7 cellular contexts compared by ENCODE assay signal in genomic region chr12:123761841-123762714, GRCh38. TPM values are rescaled to one million over a fixed set of nuclear protein-coding genes. Genes with fewer than 3 reads are reported as not detected.
DNase-seq lines count a peak whose midpoint lies in the region; ATAC-seq, FAIRE-seq and TF ChIP-seq lines count a peak whose summit lies in the region.

DNAH10 (plus strand) TSS chr12:123762301; CDS start chr12:123762337, 36 bp downstream.

- H3K9me3 ChIP-seq in OCI-LY1 (ENCODE audit: low read length) (no peaks in the 10 kb centered on the region), ascending aorta (no peaks in the 10 kb centered on the region), keratinocyte (ENCODE audit: control insufficient read depth, low read depth, low read length) (no peaks in the 10 kb centered on the region)

- peak within 1 kb of the TSS; percentile 31; the same call in 1 of the 2 replicates for H3K9ac ChIP-seq in OCI-LY1 (ENCODE audit: low read length)
- H3K9ac ChIP-seq in keratinocyte (ENCODE audit: control insufficient read depth, extremely low read depth, insufficient read depth, low read length), result peak within 1 kb of the TSS; percentile 31

- peak; percentile 73 for ATAC-seq in HG02852 (IDR thresholded peaks at IDR 0.05; ENCODE audit: unreplicated experiment)

- no peak for FAIRE-seq in keratinocyte (lab: Jason Lieb, UNC)

- H2AFZ ChIP-seq in OCI-LY1 (ENCODE audit: low read length) (no peak within 1 kb of the TSS), keratinocyte (ENCODE audit: control insufficient read depth, low read length) (peak within 1 kb of the TSS; percentile 84)

- H3K9me2 ChIP-seq in OCI-LY1 (ENCODE audit: low read depth, low read length), result no peaks in the 10 kb centered on the region

- dilution Hi-C loops in keratinocyte (cut with MboI; ENCODE audit: extremely low pct_ligation_motif_present, low sequenced_read_pairs), result no loop called here

- no peaks in the 10 kb centered on the region for H3K9me1 ChIP-seq in keratinocyte (ENCODE audit: control insufficient read depth, extremely low read depth, insufficient read depth, low read length)

- H3K36me3 ChIP-seq in OCI-LY1 (ENCODE audit: insufficient read depth, low read length) (peaks cover 26% of the 10 kb centered on the region), ascending aorta (no peaks in the 10 kb centered on the region), keratinocyte (ENCODE audit: control insufficient read depth in 2 of 2, extremely low read depth in 1 of 2, insufficient read depth in 2 of 2, low read length in 2 of 2) (no peaks in the 10 kb centered on the region)

- H4K20me1 ChIP-seq in OCI-LY1 (ENCODE audit: insufficient read depth, low read length) (no peaks in the 10 kb centered on the region), keratinocyte (ENCODE audit: control insufficient read depth, extremely low read depth, insufficient read depth, low read length) (no peaks in the 10 kb centered on the region)

- in situ Hi-C loops in GM13977 (cut with MboI; ENCODE audit: low pct_unique_long_range_greater_than_20kb, low sequenced_read_pairs, unreplicated experiment), result no loop called here

- DNase-seq in GM13977 (ENCODE audit: low spot score), result peak; percentile 79
- DNase-seq in ascending aorta (ENCODE audit: low spot score in 2 of 2), result peak in 1 of 2 donors; percentile 56
- DNase-seq in keratinocyte (ENCODE audit: low read depth, low spot score), result no peak
- DNase-seq in stimulated activated CD4-positive, alpha-beta T cell treated with anti-CD3 and anti-CD28 coated beads, Interleukin-4, amount 100 ng/mL, for 4 hours, result peak; percentile 52
- no peak for DNase-seq in HCEC 1CT

- H3K27ac ChIP-seq in OCI-LY1 (ENCODE audit: low read depth, low read length, poor library complexity, severe bottlenecking) (no peak within 1 kb of the TSS), ascending aorta (no peak within 1 kb of the TSS), keratinocyte (ENCODE audit: control insufficient read depth, insufficient read depth, low read length) (no peak within 1 kb of the TSS)

- TF ChIP-seq CTCF in GM13977 (IDR thresholded peaks at IDR 0.05; ENCODE audit: extremely low read depth, insufficient read depth, missing control alignments), result peak; percentile 69
- peak; percentile 60 for TF ChIP-seq CTCF in OCI-LY1 (IDR thresholded peaks at IDR 0.05; ENCODE audit: low read length)
- no peak for TF ChIP-seq CTCF in ascending aorta (IDR thresholded peaks at IDR 0.05)
- TF ChIP-seq CTCF in keratinocyte (optimal IDR thresholded peaks at IDR 0.05 in 1 of 3, IDR thresholded peaks at IDR 0.05 in 1 of 3, conservative IDR thresholded peaks at IDR 0.05 in 1 of 3; ENCODE audit: extremely low read depth in 1 of 3, insufficient read depth in 2 of 3, low read length in 3 of 3), result no peak

- H3K79me2 ChIP-seq in OCI-LY1 (ENCODE audit: insufficient read depth, low read length), result no peaks in the 10 kb centered on the region
- H3K79me2 ChIP-seq in keratinocyte (ENCODE audit: control insufficient read depth, insufficient read depth, low read length), result no peaks in the 10 kb centered on the region

- H3F3A ChIP-seq in OCI-LY1 (ENCODE audit: insufficient read depth, low read length), result no peaks in the 10 kb centered on the region; the same call in 1 of the 2 replicates

- peak within 1 kb of the TSS; percentile 56 for H3K4me3 ChIP-seq in OCI-LY1 (ENCODE audit: low read depth, low read length, poor library complexity, severe bottlenecking)
- H3K4me3 ChIP-seq in ascending aorta, result peak within 1 kb of the TSS; percentile 57 to 64
- H3K4me3 ChIP-seq in keratinocyte (ENCODE audit: control insufficient read depth in 2 of 3, extremely low read depth in 1 of 3, insufficient read depth in 2 of 3, low read depth in 1 of 3, low read length in 3 of 3), result peak within 1 kb of the TSS; percentile 28 to 60 (median 45)

- H3K4me1 ChIP-seq in OCI-LY1 (ENCODE audit: insufficient read depth, low read length, severe bottlenecking) (peaks cover 20% of the 10 kb centered on the region), ascending aorta (peaks cover 3 to 22% of the 10 kb centered on the region in 2 donors), keratinocyte (ENCODE audit: control insufficient read depth, extremely low read depth, insufficient read depth, low read length) (peaks cover 12% of the 10 kb centered on the region)

- H3K4me2 ChIP-seq in OCI-LY1 (ENCODE audit: low read length) (peak within 1 kb of the TSS; percentile 72), keratinocyte (ENCODE audit: control insufficient read depth, extremely low read depth, insufficient read depth, low read depth, low read length) (peak within 1 kb of the TSS; percentile 80)

- intact Hi-C loops in ascending aorta (cut with DNase I), result no loop called here

- no peaks in the 10 kb centered on the region for H3K27me3 ChIP-seq in OCI-LY1 (ENCODE audit: insufficient read depth, low read length)
- H3K27me3 ChIP-seq in ascending aorta, result no peaks in the 10 kb centered on the region
- peaks cover 14% of the 10 kb centered on the region for H3K27me3 ChIP-seq in keratinocyte (ENCODE audit: control insufficient read depth, extremely low read depth, insufficient read depth, low read length)

RNA-seq across cellular contexts. Expression of gene DNAH10, which starts in this region (rescaled TPM):
- not detected for total RNA-seq in ascending aorta
- 0.01 to 0.08 TPM (median 0.02 TPM) in 3 replicates for polyA plus RNA-seq in keratinocyte
- polyA plus RNA-seq in keratinocyte (2011; ENCODE audit: low read depth), result 0.15 TPM
- polyA plus RNA-seq in keratinocyte (2011; cell fraction: cytosol; rRNA removed), result 0.06 TPM in 1 of 2 replicates, not detected in the other
- polyA plus RNA-seq in keratinocyte (2011; cell fraction: nucleus; rRNA removed), result 0.06 and 0.13 TPM in 2 replicates
- 0.04 and 0.08 TPM in 2 replicates for polyA plus RNA-seq in keratinocyte (2012; ENCODE audit: low replicate concordance)
- polyA minus RNA-seq in keratinocyte, result 0.10 to 0.52 TPM in 2 of 3 replicates, not detected in the other
- polyA minus RNA-seq in keratinocyte (2011; cell fraction: cytosol; rRNA and poly(A)+ RNA removed), result not detected
- not detected in 2 replicates for polyA minus RNA-seq in keratinocyte (2011; cell fraction: nucleus; rRNA and poly(A)+ RNA removed)

Comparison
In these comparisons a context has a peak if more than half of its experiments do, and no peak if none do; other contexts are left out.
1. DNase-seq: peak in GM13977 (single experiment) and stimulated activated CD4-positive, alpha-beta T cell treated with anti-CD3 and anti-CD28 coated beads, Interleukin-4, amount 100 ng/mL, for 4 hours (2 of 2); none in keratinocyte (single experiment) and HCEC 1CT (single experiment).
2. CTCF ChIP-seq: peak in GM13977 (single experiment) and OCI-LY1 (single experiment); none in ascending aorta (0 of 3) and keratinocyte (0 of 3).
3. Peak in every context shown above with its lines, with median percentiles within 50 percentile points of each other: H3K4me3 ChIP-seq.